Comparison of ENCODE assay signal across 8 cellular contexts in genomic region chr1:150151291-150152181, GRCh38. TPM values are rescaled to one million over a fixed set of nuclear protein-coding genes. Genes with fewer than 3 reads are reported as not detected.
A peak's percentile ranks its signal among the peaks of the same experiment; 100 is the strongest.
DNase-seq lines count a peak whose midpoint lies in the region; ATAC-seq and TF ChIP-seq lines count a peak whose summit lies in the region.

No MANE protein-coding gene starts in this region.

- H3K27me3 ChIP-seq in foreskin keratinocyte, result no peaks in the 10 kb centered on the region

- peak overlapping the region; percentile 96 to 98 (median 96) for H3K4me3 Mint-ChIP-seq in IgD-negative memory B cell

- H3K4me3 ChIP-seq in AG09309 (ENCODE audit: control insufficient read depth, low read depth, low read length) (peak overlapping the region; percentile 62), foreskin fibroblast (ENCODE audit: low read depth in 1 of 2, low read length in 2 of 2) (peak overlapping the region; percentile 75 to 91), skeletal muscle cell (ENCODE audit: low read depth, low read length) (peak overlapping the region; percentile 83)

- H3K36me3 Mint-ChIP-seq in IgD-negative memory B cell, result no peaks in the 10 kb centered on the region

- peaks cover 47 to 60% (median 50%) of the 10 kb centered on the region in 3 donors for H3K4me1 Mint-ChIP-seq in IgD-negative memory B cell

- H3K27ac Mint-ChIP-seq in IgD-negative memory B cell, result peak overlapping the region; percentile 95 to 98 (median 98)

- H3K9me3 Mint-ChIP-seq in IgD-negative memory B cell, result no peaks in the 10 kb centered on the region

- no peak for TF ChIP-seq CTCF in AG09309 (IDR thresholded peaks at IDR 0.05; ENCODE audit: control insufficient read depth, insufficient read depth, low read depth, low read length, missing control alignments)
- TF ChIP-seq CTCF in foreskin fibroblast (IDR thresholded peaks at IDR 0.05; ENCODE audit: low read depth, low read length), result no peak
- TF ChIP-seq CTCF in foreskin keratinocyte (conservative IDR thresholded peaks at IDR 0.05), result no peak

- peaks cover 3% of the 10 kb centered on the region for H3K4me1 ChIP-seq in foreskin keratinocyte

- H3K27me3 Mint-ChIP-seq in IgD-negative memory B cell, result no peaks in the 10 kb centered on the region

- no peak overlapping the region for H3K27ac ChIP-seq in foreskin keratinocyte

- ATAC-seq in foreskin keratinocyte, result no peak

- DNase-seq in AG09309 (ENCODE audit: low read depth) (no peak), foreskin fibroblast (peak in 1 of 2 donors; percentile 47), skeletal muscle cell (ENCODE audit: low read depth) (no peak), GM03348 (ENCODE audit: low spot score) (no peak), foreskin keratinocyte (no peak), kidney tubule cell (ENCODE audit: low spot score) (no peak)
- peak; percentile 73 for DNase-seq in activated T-cell treated with anti-CD3 and anti-CD28 coated beads, Interleukin-2, amount 50 U/mL, for 1 hour

RNA-seq across cellular contexts. Expression of gene PLEKHO1, which starts 1.8 kb away (rescaled TPM):
- polyA plus RNA-seq in IgD-negative memory B cell (102 TPM), foreskin keratinocyte (19.2 and 23.3 TPM in 2 replicates)
- total RNA-seq in foreskin keratinocyte, result 12.6 and 14.1 TPM in 2 replicates
